Comparison of ENCODE assay signal across 23 cellular contexts in genomic region chrX:29461039-29461438, GRCh38.
"Had no signal": no experiment of that assay in that cellular context is flagged by ENCODE, and none has a peak within 500 bp of the region (broad histone marks: within the 10 kb centered on the region; RNA-seq: fewer than 3 reads in every experiment).

No MANE protein-coding gene starts in this region.

- H3K36me3 ChIP-seq: esophagus muscularis mucosa, right atrium auricular region, upper lobe of left lung had no signal

- FAIRE-seq: small intestine had no signal

- H3K4me1 ChIP-seq: body of pancreas, esophagus muscularis mucosa, right atrium auricular region, upper lobe of left lung had no signal

- H3K27me3 Mint-ChIP-seq: activated CD8-positive, alpha-beta T cell treated with anti-CD3 and anti-CD28 coated beads for 36 hours; natural killer cell treated with Interleukin-12 subunit alpha and Interleukin-12 subunit beta and Interleukin-15 and Interleukin-18, amount 100 ng/mL, for 72 hours; stimulated activated naive CD8-positive, alpha-beta T cell treated with anti-CD3 and anti-CD28 coated beads, Interleukin-15, Interleukin-2, amounts not matched to agents 100 ng/mL and 50 ng/mL, for 24 hours had no signal

- H3K27me3 ChIP-seq: body of pancreas, esophagus muscularis mucosa, right atrium auricular region, upper lobe of left lung had no signal

- ATAC-seq: activated CD8-positive, alpha-beta T cell treated with anti-CD3 and anti-CD28 coated beads for 36 hours; activated T-cell treated with anti-CD3 and anti-CD28 coated beads, Interleukin-2, amount 50 U/mL, for 4 hours; body of pancreas; natural killer cell treated with Interleukin-12 subunit alpha and Interleukin-12 subunit beta and Interleukin-15 and Interleukin-18, amount 100 ng/mL, for 72 hours had no signal

- H3K9me3 ChIP-seq: body of pancreas, esophagus muscularis mucosa, right atrium auricular region, upper lobe of left lung had no signal

- H3K4me3 ChIP-seq: body of pancreas, esophagus muscularis mucosa, right atrium auricular region, upper lobe of left lung had no signal

- DNase-seq: activated CD4-positive, alpha-beta T cell treated with anti-CD3 and anti-CD28 coated beads for 4 hours; activated CD8-positive, alpha-beta T cell treated with anti-CD3 and anti-CD28 coated beads for 36 hours; activated effector memory CD4-positive, alpha-beta T cell treated with Interleukin-2 at 50 U/mL for 16 hours; activated naive CD4-positive, alpha-beta T cell treated with anti-CD3 and anti-CD28 coated beads, Interleukin-2, amount 50 U/mL, for 16 hours; activated T-cell treated with anti-CD3 and anti-CD28 coated beads, Interleukin-2, amount 50 U/mL, for 4 hours; body of pancreas; cortex of kidney; effector CD4-positive, alpha-beta T cell; foreskin fibroblast; glutamatergic neuron; hypothalamus; kidney glomerular epithelial cell; mesendoderm; posterior cingulate gyrus; small intestine; stimulated activated CD4-positive, alpha-beta T cell treated with anti-CD3 and anti-CD28 coated beads, Interleukin-4, amount 100 ng/mL, for 24 hours; stimulated activated CD8-positive, alpha-beta memory T cell treated with anti-CD3 and anti-CD28 coated beads, Interleukin-4, amount 100 ng/mL, for 48 hours; upper lobe of left lung had no signal

- H3K27ac Mint-ChIP-seq: activated CD8-positive, alpha-beta T cell treated with anti-CD3 and anti-CD28 coated beads for 36 hours; natural killer cell treated with Interleukin-12 subunit alpha and Interleukin-12 subunit beta and Interleukin-15 and Interleukin-18, amount 100 ng/mL, for 72 hours; stimulated activated naive CD8-positive, alpha-beta T cell treated with anti-CD3 and anti-CD28 coated beads, Interleukin-15, Interleukin-2, amounts not matched to agents 100 ng/mL and 50 ng/mL, for 24 hours; T-helper 1 cell treated with Interleukin-12 subunit alpha and Interleukin-12 subunit beta and Interleukin-4 antibody, amounts not matched to agents 30 μg/mL and 1 μg/mL, for 36 hours had no signal

- H3K9me3 Mint-ChIP-seq: activated CD8-positive, alpha-beta T cell treated with anti-CD3 and anti-CD28 coated beads for 36 hours; activated T-cell treated with anti-CD3 and anti-CD28 coated beads, Interleukin-2, amount 50 U/mL, for 4 hours; stimulated activated naive CD8-positive, alpha-beta T cell treated with anti-CD3 and anti-CD28 coated beads, Interleukin-15, Interleukin-2, amounts not matched to agents 100 ng/mL and 50 ng/mL, for 24 hours; T-helper 1 cell treated with Interleukin-12 subunit alpha and Interleukin-12 subunit beta and Interleukin-4 antibody, amounts not matched to agents 30 μg/mL and 1 μg/mL, for 36 hours had no signal

- H3K4me3 Mint-ChIP-seq: activated CD8-positive, alpha-beta T cell treated with anti-CD3 and anti-CD28 coated beads for 36 hours; activated T-cell treated with anti-CD3 and anti-CD28 coated beads, Interleukin-2, amount 50 U/mL, for 4 hours; natural killer cell treated with Interleukin-12 subunit alpha and Interleukin-12 subunit beta and Interleukin-15 and Interleukin-18, amount 100 ng/mL, for 72 hours; stimulated activated naive CD8-positive, alpha-beta T cell treated with anti-CD3 and anti-CD28 coated beads, Interleukin-15, Interleukin-2, amounts not matched to agents 100 ng/mL and 50 ng/mL, for 24 hours; T-helper 1 cell treated with Interleukin-12 subunit alpha and Interleukin-12 subunit beta and Interleukin-4 antibody, amounts not matched to agents 30 μg/mL and 1 μg/mL, for 36 hours had no signal

- H3K36me3 Mint-ChIP-seq: natural killer cell treated with Interleukin-12 subunit alpha and Interleukin-12 subunit beta and Interleukin-15 and Interleukin-18, amount 100 ng/mL, for 72 hours had no signal

- H3K27ac ChIP-seq: body of pancreas, esophagus muscularis mucosa, right atrium auricular region, upper lobe of left lung had no signal
